1 cellular context compared by ENCODE assay signal in the genomic region with DNA sequence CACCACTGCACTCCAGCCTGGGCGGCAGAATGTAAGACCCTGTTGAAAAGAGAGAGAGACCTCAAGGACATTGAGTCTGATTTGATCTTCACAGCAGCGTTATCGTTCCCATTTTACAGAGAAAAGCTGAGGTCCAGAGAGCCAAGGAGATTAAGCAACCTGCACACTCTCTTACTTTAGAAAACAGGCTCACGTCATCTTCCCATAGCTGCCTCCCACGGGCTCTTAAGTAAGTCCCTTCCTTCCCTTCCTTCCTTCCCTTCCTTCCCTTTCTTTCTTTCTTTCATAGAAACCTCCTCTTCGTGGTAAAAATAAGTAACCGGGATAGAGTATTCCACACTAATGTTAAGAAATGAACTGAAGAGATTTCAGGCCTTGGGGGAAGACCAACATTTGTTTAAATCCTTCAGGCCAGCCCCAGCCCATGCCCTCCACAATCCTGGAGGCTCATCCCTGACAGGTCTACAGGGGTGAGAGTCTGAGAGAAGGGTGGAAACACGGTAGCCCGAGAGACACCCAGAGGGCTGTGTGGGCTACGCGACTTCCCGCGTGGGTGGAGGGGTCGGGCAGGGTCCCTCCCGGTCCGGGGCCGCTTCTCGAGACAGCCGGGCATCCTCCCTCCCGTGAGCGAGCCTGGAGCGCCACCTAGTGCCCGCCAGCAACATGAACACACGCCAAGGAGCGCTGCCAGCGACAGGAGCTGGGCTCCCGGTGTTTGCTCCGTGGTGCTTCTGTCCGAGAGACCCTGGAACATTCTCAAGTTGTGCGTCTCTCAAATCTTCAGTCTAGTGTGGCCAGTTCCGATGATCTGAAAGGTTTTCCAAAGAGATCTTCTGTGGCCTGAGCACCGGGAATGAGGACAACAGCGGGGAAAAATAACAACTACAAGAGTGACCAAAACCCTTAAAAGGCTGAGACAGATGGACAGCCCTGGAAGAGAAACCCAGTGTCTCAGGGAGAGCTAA.
A peak's percentile ranks its signal among the peaks of the same experiment; 100 is the strongest.
TF ChIP-seq lines count a peak whose summit lies in the region.

No MANE protein-coding gene starts in this region.

TF ChIP-seq in HepG2, 621 proteins besides CTCF, POLR2A, EP300 and RAD21 (continued from another document):
- TF ChIP-seq, protein P1, sequence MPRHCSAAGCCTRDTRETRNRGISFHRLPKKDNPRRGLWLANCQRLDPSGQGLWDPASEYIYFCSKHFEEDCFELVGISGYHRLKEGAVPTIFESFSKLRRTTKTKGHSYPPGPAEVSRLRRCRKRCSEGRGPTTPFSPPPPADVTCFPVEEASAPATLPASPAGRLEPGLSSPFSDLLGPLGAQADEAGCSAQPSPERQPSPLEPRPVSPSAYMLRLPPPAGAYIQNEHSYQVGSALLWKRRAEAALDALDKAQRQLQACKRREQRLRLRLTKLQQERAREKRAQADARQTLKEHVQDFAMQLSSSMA (CRISPR knock-in tag; IDR thresholded peaks at IDR 0.05): 0 out of 2 replicates have a peak, but pooled peaks have one; percentile 20
- no peak for TF ChIP-seq ZNF264 (CRISPR knock-in tag; IDR thresholded peaks at IDR 0.05)
- no peak for TF ChIP-seq FOXP1 (IDR thresholded peaks at IDR 0.05)
- no peak for TF ChIP-seq FOXP1 (CRISPR knock-in tag; IDR thresholded peaks at IDR 0.05)
- no peak for TF ChIP-seq ZNF317 (CRISPR knock-in tag; IDR thresholded peaks at IDR 0.05)
- TF ChIP-seq ZNF331 (CRISPR knock-in tag; IDR thresholded peaks at IDR 0.05): 0 out of 2 replicates have a peak, but pooled peaks have one; percentile 47
- TF ChIP-seq HDAC2 (CRISPR knock-in tag; IDR thresholded peaks at IDR 0.05): no peak
- no peak for TF ChIP-seq CREB1 (IDR thresholded peaks at IDR 0.05)
- TF ChIP-seq CREB1 (CRISPR knock-in tag; IDR thresholded peaks at IDR 0.05): no peak
- no peak for TF ChIP-seq TEF (CRISPR knock-in tag; IDR thresholded peaks at IDR 0.05)
- no peak for TF ChIP-seq ZNF326 (CRISPR knock-in tag; IDR thresholded peaks at IDR 0.05; ENCODE audit: borderline replicate concordance)
- no peak for TF ChIP-seq NCOA2 (CRISPR knock-in tag; IDR thresholded peaks at IDR 0.05)
- no peak for TF ChIP-seq ZNF230 (CRISPR knock-in tag; IDR thresholded peaks at IDR 0.05)
- no peak for TF ChIP-seq ZNF75D (CRISPR knock-in tag; IDR thresholded peaks at IDR 0.05; ENCODE audit: borderline replicate concordance)
- no peak for TF ChIP-seq JARID2 (CRISPR knock-in tag; IDR thresholded peaks at IDR 0.05; ENCODE audit: insufficient replicate concordance)
- no peak for TF ChIP-seq ZNF816 (CRISPR knock-in tag; IDR thresholded peaks at IDR 0.05; ENCODE audit: borderline replicate concordance)
- no peak for TF ChIP-seq LBX2 (CRISPR knock-in tag; IDR thresholded peaks at IDR 0.05; ENCODE audit: borderline replicate concordance)
- no peak for TF ChIP-seq ZNF282 (IDR thresholded peaks at IDR 0.05; ENCODE audit: partially characterized antibody)
- TF ChIP-seq ZFP1 (CRISPR knock-in tag; IDR thresholded peaks at IDR 0.05): no peak
- peak; percentile 56; the same call in 1 of the 2 replicates for TF ChIP-seq GLI4 (CRISPR knock-in tag; IDR thresholded peaks at IDR 0.05; ENCODE audit: borderline replicate concordance)
- TF ChIP-seq MYNN (CRISPR knock-in tag; IDR thresholded peaks at IDR 0.05; ENCODE audit: low read depth): no peak
